ENCODE assay signal across 8 cellular contexts in the genomic region with DNA sequence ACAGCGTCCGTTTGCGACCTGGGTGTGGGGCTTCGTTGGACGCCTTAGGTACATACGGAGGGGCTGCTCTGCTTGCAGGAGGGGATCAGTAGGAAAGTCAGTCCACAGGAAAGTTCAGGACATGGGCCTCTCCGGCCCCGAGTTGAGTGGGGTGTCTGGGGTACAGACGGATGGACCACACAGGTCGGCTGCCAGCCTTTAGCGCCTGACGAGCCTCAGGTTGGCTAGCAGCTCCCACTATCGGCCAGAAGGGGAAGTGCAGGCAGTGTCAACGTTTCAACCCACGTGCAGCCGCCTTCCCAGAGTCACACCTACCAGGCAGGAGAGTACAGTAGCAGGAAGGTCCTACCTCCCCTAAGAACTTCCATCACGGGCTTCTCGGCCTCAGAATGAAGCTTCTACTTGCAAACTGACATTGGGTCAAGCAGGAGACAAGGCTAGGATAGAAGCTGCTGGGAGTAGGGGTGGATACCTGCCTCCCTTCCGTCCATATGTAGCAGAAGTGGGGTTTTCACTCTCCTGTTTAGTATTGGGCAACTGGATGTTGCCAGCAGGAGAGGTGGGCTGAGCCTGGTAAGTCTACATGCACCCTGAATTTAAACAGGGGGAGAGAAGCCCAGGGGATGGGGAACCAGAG. TPM values are rescaled to one million over a fixed set of nuclear protein-coding genes. Genes with fewer than 3 reads are reported as not detected.
DNase-seq lines count a peak whose midpoint lies in the region; ATAC-seq and TF ChIP-seq lines count a peak whose summit lies in the region.

No MANE protein-coding gene starts in this region.

- no peaks in the 10 kb centered on the region for H3K9me3 Mint-ChIP-seq in activated CD8-positive, alpha-beta memory T cell treated with anti-CD3 and anti-CD28 coated beads, Interleukin-2, amount 10 ng/mL, durations not matched to agents 7 days and 5 days (ENCODE audit: low read depth)
- H3K9me3 Mint-ChIP-seq in naive B cell: peaks cover 0 to 4% (median 0%) of the 10 kb centered on the region in 7 donors
- H3K9me3 Mint-ChIP-seq in stimulated activated naive B cell treated with anti-CD40 and anti-IgM and Interleukin-4, amounts not matched to agents 10 μg/mL and 1 μg/mL and 100 μg/mL, for 72 hours: peaks cover 0 to 2% of the 10 kb centered on the region in 2 donors

- ATAC-seq in HG03095 (IDR thresholded peaks at IDR 0.05; ENCODE audit: unreplicated experiment): peak; percentile 53
- ATAC-seq in activated CD8-positive, alpha-beta memory T cell treated with anti-CD3 and anti-CD28 coated beads, Interleukin-2, amount 10 ng/mL, durations not matched to agents 7 days and 5 days: peak; percentile 57
- peak; percentile 47 to 56 for ATAC-seq in naive B cell (ENCODE audit: low read depth in 2 of 2)
- peak; percentile 57 to 62 for ATAC-seq in stimulated activated naive B cell treated with anti-CD40 and anti-IgM and Interleukin-4, amounts not matched to agents 10 μg/mL and 1 μg/mL and 100 μg/mL, for 72 hours (replicated peaks)

- H3K27me3 Mint-ChIP-seq in activated CD8-positive, alpha-beta memory T cell treated with anti-CD3 and anti-CD28 coated beads, Interleukin-2, amount 10 ng/mL, durations not matched to agents 7 days and 5 days: peaks cover 20% of the 10 kb centered on the region
- peaks cover 16 to 24% (median 22%) of the 10 kb centered on the region in 3 donors for H3K27me3 Mint-ChIP-seq in naive B cell
- peaks cover 21 to 28% of the 10 kb centered on the region in 2 donors for H3K27me3 Mint-ChIP-seq in stimulated activated naive B cell treated with anti-CD40 and anti-IgM and Interleukin-4, amounts not matched to agents 10 μg/mL and 1 μg/mL and 100 μg/mL, for 72 hours

- peaks cover 8% of the 10 kb centered on the region for H3K4me1 Mint-ChIP-seq in activated CD8-positive, alpha-beta memory T cell treated with anti-CD3 and anti-CD28 coated beads, Interleukin-2, amount 10 ng/mL, durations not matched to agents 7 days and 5 days
- peaks cover 0 to 12% (median 11%) of the 10 kb centered on the region in 3 donors for H3K4me1 Mint-ChIP-seq in naive B cell
- H3K4me1 Mint-ChIP-seq in stimulated activated naive B cell treated with anti-CD40 and anti-IgM and Interleukin-4, amounts not matched to agents 10 μg/mL and 1 μg/mL and 100 μg/mL, for 72 hours: peaks cover 7 to 13% of the 10 kb centered on the region in 2 donors

- no peak overlapping the region for H3K27ac Mint-ChIP-seq in activated CD8-positive, alpha-beta memory T cell treated with anti-CD3 and anti-CD28 coated beads, Interleukin-2, amount 10 ng/mL, durations not matched to agents 7 days and 5 days
- peak overlapping the region in 1 of 6 donors; percentile 33 for H3K27ac Mint-ChIP-seq in naive B cell
- H3K27ac Mint-ChIP-seq in stimulated activated naive B cell treated with anti-CD40 and anti-IgM and Interleukin-4, amounts not matched to agents 10 μg/mL and 1 μg/mL and 100 μg/mL, for 72 hours: no peak overlapping the region

- CTCF ChIA-PET in activated CD8-positive, alpha-beta memory T cell treated with anti-CD3 and anti-CD28 coated beads, Interleukin-2, amount 10 ng/mL, durations not matched to agents 7 days and 5 days (lab: Charles Lee): interaction anchor here (0.6 to 3.5 kb wide), 24 partner anchors 11 to 733 kb away, joined by 3 to 69 read pairs (median 4); partner anchors contain the start of gene EXOG

- no peak for TF ChIP-seq POLR2A in erythroblast (IDR thresholded peaks at IDR 0.05; ENCODE audit: low read length)

- H3K4me3 Mint-ChIP-seq in activated CD8-positive, alpha-beta memory T cell treated with anti-CD3 and anti-CD28 coated beads, Interleukin-2, amount 10 ng/mL, durations not matched to agents 7 days and 5 days: no peak overlapping the region
- peak overlapping the region in 2 of 8 donors; percentile 43 to 53 for H3K4me3 Mint-ChIP-seq in naive B cell
- no peak overlapping the region for H3K4me3 Mint-ChIP-seq in stimulated activated naive B cell treated with anti-CD40 and anti-IgM and Interleukin-4, amounts not matched to agents 10 μg/mL and 1 μg/mL and 100 μg/mL, for 72 hours

- DNase-seq in activated gamma-delta T cell treated with Interleukin-2 at 50 U/mL for 16 hours: peak; percentile 59
- DNase-seq in activated gamma-delta T cell (lab: John Stamatoyannopoulos, UW): no peak
- peak; percentile 63 for DNase-seq in NCI-H69 (lab: John Stamatoyannopoulos, UW)
- DNase-seq in activated CD8-positive, alpha-beta memory T cell treated with anti-CD3 and anti-CD28 coated beads, Interleukin-2, amount 10 ng/mL, durations not matched to agents 7 days and 5 days: peak; percentile 77
- DNase-seq in erythroblast (lab: John Stamatoyannopoulos, UW): peak; percentile 66 to 77
- peak; percentile 29 for DNase-seq in naive B cell
- peak; percentile 44 for DNase-seq in stimulated activated naive B cell treated with anti-CD40 and anti-IgM and Interleukin-4, amounts not matched to agents 10 μg/mL and 1 μg/mL and 100 μg/mL, for 72 hours

- no peaks in the 10 kb centered on the region for H3K36me3 Mint-ChIP-seq in activated CD8-positive, alpha-beta memory T cell treated with anti-CD3 and anti-CD28 coated beads, Interleukin-2, amount 10 ng/mL, durations not matched to agents 7 days and 5 days
- no peaks in the 10 kb centered on the region for H3K36me3 Mint-ChIP-seq in naive B cell
- peaks cover 0 to 2% of the 10 kb centered on the region in 2 donors for H3K36me3 Mint-ChIP-seq in stimulated activated naive B cell treated with anti-CD40 and anti-IgM and Interleukin-4, amounts not matched to agents 10 μg/mL and 1 μg/mL and 100 μg/mL, for 72 hours

RNA-seq across cellular contexts. Expression of gene SCN5A, which starts 1.8 kb away (rescaled TPM):
- total RNA-seq in activated CD8-positive, alpha-beta memory T cell treated with anti-CD3 and anti-CD28 coated beads, Interleukin-2, amount 10 ng/mL, durations not matched to agents 7 days and 5 days: not detected
- polyA plus RNA-seq in naive B cell (ENCODE audit: low read depth in 6 of 6): not detected
